2 cellular contexts compared by ENCODE assay signal in the genomic region with DNA sequence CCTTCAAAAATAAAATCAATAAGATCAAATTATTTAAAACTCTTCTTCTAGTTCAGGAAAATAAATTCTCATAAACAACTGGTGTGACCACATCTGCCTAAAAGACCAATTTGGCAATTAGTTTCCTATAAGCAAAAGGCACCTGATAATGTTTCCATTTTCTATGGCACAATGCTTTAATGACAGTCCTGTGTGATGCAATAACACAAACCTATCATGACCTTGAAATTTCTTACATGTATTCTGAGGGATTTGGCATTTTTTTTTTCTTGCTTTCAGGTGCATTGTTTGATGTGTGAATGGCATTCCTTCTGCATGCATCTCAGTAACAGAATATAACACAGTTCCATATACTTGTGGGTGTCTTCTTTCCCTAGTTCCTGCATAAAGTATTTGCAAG.
TF ChIP-seq lines count a peak whose summit lies in the region.

No MANE protein-coding gene starts in this region.

TF ChIP-seq in HepG2, 621 proteins besides CTCF, POLR2A, EP300 and RAD21:
- TF ChIP-seq CC2D1A (CRISPR knock-in tag; IDR thresholded peaks at IDR 0.05) = no peak
- TF ChIP-seq CEBPB (IDR thresholded peaks at IDR 0.05; ENCODE audit: borderline replicate concordance, low read depth, low read length) = peak; percentile 70

TF ChIP-seq in K562, 482 proteins besides CTCF, POLR2A, EP300 and RAD21:
- TF ChIP-seq CEBPG (CRISPR knock-in tag; IDR thresholded peaks at IDR 0.05) = no peak
- peak; percentile 34 to 69; a peak in 3 of 4 replicates for TF ChIP-seq CEBPG (tag; conservative IDR thresholded peaks at IDR 0.05 in 1 of 2, IDR thresholded peaks at IDR 0.05 in 1 of 2)
- TF ChIP-seq, protein P1, sequence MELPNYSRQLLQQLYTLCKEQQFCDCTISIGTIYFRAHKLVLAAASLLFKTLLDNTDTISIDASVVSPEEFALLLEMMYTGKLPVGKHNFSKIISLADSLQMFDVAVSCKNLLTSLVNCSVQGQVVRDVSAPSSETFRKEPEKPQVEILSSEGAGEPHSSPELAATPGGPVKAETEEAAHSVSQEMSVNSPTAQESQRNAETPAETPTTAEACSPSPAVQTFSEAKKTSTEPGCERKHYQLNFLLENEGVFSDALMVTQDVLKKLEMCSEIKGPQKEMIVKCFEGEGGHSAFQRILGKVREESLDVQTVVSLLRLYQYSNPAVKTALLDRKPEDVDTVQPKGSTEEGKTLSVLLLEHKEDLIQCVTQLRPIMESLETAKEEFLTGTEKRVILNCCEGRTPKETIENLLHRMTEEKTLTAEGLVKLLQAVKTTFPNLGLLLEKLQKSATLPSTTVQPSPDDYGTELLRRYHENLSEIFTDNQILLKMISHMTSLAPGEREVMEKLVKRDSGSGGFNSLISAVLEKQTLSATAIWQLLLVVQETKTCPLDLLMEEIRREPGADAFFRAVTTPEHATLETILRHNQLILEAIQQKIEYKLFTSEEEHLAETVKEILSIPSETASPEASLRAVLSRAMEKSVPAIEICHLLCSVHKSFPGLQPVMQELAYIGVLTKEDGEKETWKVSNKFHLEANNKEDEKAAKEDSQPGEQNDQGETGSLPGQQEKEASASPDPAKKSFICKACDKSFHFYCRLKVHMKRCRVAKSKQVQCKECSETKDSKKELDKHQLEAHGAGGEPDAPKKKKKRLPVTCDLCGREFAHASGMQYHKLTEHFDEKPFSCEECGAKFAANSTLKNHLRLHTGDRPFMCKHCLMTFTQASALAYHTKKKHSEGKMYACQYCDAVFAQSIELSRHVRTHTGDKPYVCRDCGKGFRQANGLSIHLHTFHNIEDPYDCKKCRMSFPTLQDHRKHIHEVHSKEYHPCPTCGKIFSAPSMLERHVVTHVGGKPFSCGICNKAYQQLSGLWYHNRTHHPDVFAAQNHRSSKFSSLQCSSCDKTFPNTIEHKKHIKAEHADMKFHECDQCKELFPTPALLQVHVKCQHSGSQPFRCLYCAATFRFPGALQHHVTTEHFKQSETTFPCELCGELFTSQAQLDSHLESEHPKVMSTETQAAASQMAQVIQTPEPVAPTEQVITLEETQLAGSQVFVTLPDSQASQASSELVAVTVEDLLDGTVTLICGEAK (IDR thresholded peaks at IDR 0.05) = no peak
- TF ChIP-seq, protein P1 (CRISPR knock-in tag; IDR thresholded peaks at IDR 0.05) = no peak
- TF ChIP-seq SRSF3 (IDR thresholded peaks at IDR 0.05; ENCODE audit: insufficient read depth, low read length) = no peak
- TF ChIP-seq CEBPB (tag; IDR thresholded peaks at IDR 0.05) = peak; percentile 72
